Comparison of ENCODE assay signal across 13 cellular contexts in the genomic region with DNA sequence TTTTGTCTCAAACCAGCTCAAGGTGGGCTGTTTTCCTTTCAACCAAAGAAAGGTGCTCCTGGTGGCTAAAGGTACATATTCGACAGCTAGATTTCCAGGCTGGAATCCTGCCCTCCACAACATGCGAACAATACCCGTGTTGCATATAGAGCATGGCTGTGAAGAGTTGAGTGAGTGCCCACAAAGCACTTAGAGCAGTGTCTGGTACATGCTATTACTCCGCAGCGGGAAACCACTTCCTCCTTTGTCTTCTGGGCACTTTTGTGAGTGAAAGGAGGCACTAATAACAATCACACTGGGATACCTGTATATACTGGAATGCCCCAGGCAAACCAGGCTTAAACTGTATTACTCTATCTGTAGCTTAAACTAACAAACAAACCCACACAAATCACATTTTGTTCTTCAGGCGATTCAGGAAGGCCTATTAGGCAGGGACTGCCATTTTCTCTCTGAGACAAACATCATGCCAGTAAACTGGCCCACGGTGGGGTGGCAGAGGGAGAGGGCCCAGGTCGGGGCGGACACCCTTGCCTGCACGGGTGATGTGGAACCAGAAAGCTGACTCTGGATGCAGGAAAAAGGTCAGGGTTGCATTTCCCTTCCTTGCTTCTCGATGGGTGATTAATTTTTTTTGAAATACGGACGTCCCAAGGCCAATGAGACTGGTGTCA. TPM values are rescaled to one million over a fixed set of nuclear protein-coding genes. Genes with fewer than 3 reads are reported as not detected.
DNase-seq lines count a peak whose midpoint lies in the region; ATAC-seq, FAIRE-seq and TF ChIP-seq lines count a peak whose summit lies in the region.
"Not testable (repeated sequence)": the region's sequence is repeated elsewhere in the genome, so short reads cannot be mapped to it uniquely, and the experiment has no call there.
"Had no signal": no experiment of that assay in that cellular context is flagged by ENCODE, and none has a peak within 500 bp of the region (broad histone marks: within the 10 kb centered on the region; RNA-seq: fewer than 3 reads in every experiment).

No MANE protein-coding gene starts in this region.

- not testable (repeated sequence) for H3K36me3 Mint-ChIP-seq in CD4-positive, alpha-beta T cell (ENCODE audit: low read depth); activated CD4-positive, alpha-beta T cell treated with anti-CD3 and anti-CD28 coated beads, Interleukin-2, amount 10 ng/mL, durations not matched to agents 24 days and 14 days (ENCODE audit: low read depth); activated naive CD8-positive, alpha-beta T cell treated with anti-CD3 and anti-CD28 coated beads for 36 hours

- H3K27me3 ChIP-seq in CD4-positive, alpha-beta T cell (ENCODE audit: control insufficient read depth, insufficient read depth, low read length); keratinocyte (ENCODE audit: control insufficient read depth, extremely low read depth, insufficient read depth, low read length): not testable (repeated sequence)

- peak; percentile 69 for FAIRE-seq in keratinocyte (lab: Jason Lieb, UNC)

- H3K9me1 ChIP-seq in keratinocyte (ENCODE audit: control insufficient read depth, extremely low read depth, insufficient read depth, low read length): not testable (repeated sequence)

- not testable (repeated sequence) for H2AFZ ChIP-seq in keratinocyte (ENCODE audit: control insufficient read depth, low read length)

- not testable (repeated sequence) for H3K9ac ChIP-seq in keratinocyte (ENCODE audit: control insufficient read depth, extremely low read depth, insufficient read depth, low read length)

- ATAC-seq in CD4-positive, alpha-beta T cell (ENCODE audit: poor library complexity): peak; percentile 95

- H3K4me3 ChIP-seq in keratinocyte (ENCODE audit: control insufficient read depth in 2 of 3, extremely low read depth in 1 of 3, insufficient read depth in 2 of 3, low read depth in 1 of 3, low read length in 3 of 3): not testable (repeated sequence)

- not testable (repeated sequence) for H3K27ac ChIP-seq in CD4-positive, alpha-beta T cell (ENCODE audit: low read depth, low read length); keratinocyte (ENCODE audit: control insufficient read depth, insufficient read depth, low read length)

- dilution Hi-C loops in keratinocyte (cut with MboI; ENCODE audit: extremely low pct_ligation_motif_present, low sequenced_read_pairs): not testable (repeated sequence)

- not testable (repeated sequence) for H3K9me3 ChIP-seq in CD4-positive, alpha-beta T cell (ENCODE audit: control insufficient read depth, low read length); keratinocyte (ENCODE audit: control insufficient read depth, low read depth, low read length)

- not testable (repeated sequence) for H3K4me1 Mint-ChIP-seq in CD4-positive, alpha-beta T cell (ENCODE audit: low read depth); activated CD4-positive, alpha-beta T cell treated with anti-CD3 and anti-CD28 coated beads, Interleukin-2, amount 10 ng/mL, durations not matched to agents 24 days and 14 days; activated naive CD8-positive, alpha-beta T cell treated with anti-CD3 and anti-CD28 coated beads for 36 hours

- H3K4me2 ChIP-seq in keratinocyte (ENCODE audit: control insufficient read depth, extremely low read depth, insufficient read depth, low read depth, low read length): not testable (repeated sequence)

- not testable (repeated sequence) for H3K36me3 ChIP-seq in keratinocyte (ENCODE audit: control insufficient read depth in 2 of 2, extremely low read depth in 1 of 2, insufficient read depth in 2 of 2, low read length in 2 of 2)

- not testable (repeated sequence) for H3K79me2 ChIP-seq in keratinocyte (ENCODE audit: control insufficient read depth, insufficient read depth, low read length)

- peak overlapping the region; percentile 74 for H3K27ac Mint-ChIP-seq in CD4-positive, alpha-beta T cell
- H3K27ac Mint-ChIP-seq in activated CD4-positive, alpha-beta T cell treated with anti-CD3 and anti-CD28 coated beads, Interleukin-2, amount 10 ng/mL, durations not matched to agents 24 days and 14 days: not testable (repeated sequence)
- H3K27ac Mint-ChIP-seq in activated naive CD8-positive, alpha-beta T cell treated with anti-CD3 and anti-CD28 coated beads for 36 hours: peak overlapping the region; percentile 38

- H3K9me3 Mint-ChIP-seq in CD4-positive, alpha-beta T cell; activated CD4-positive, alpha-beta T cell treated with anti-CD3 and anti-CD28 coated beads, Interleukin-2, amount 10 ng/mL, durations not matched to agents 24 days and 14 days; activated naive CD8-positive, alpha-beta T cell treated with anti-CD3 and anti-CD28 coated beads for 36 hours: not testable (repeated sequence)

- not testable (repeated sequence) for TF ChIP-seq CTCF in CD4-positive, alpha-beta T cell (IDR thresholded peaks at IDR 0.05); keratinocyte (optimal IDR thresholded peaks at IDR 0.05 in 1 of 3, IDR thresholded peaks at IDR 0.05 in 1 of 3, conservative IDR thresholded peaks at IDR 0.05 in 1 of 3; ENCODE audit: extremely low read depth in 1 of 3, insufficient read depth in 2 of 3, low read length in 3 of 3)

- POLR2A ChIA-PET in CD4-positive, alpha-beta T cell (lab: Charles Lee): not testable (repeated sequence)

- CTCF ChIA-PET in CD4-positive, alpha-beta T cell (lab: Charles Lee): not testable (repeated sequence)

- not testable (repeated sequence) for DNase-seq in CD4-positive, alpha-beta T cell; activated naive CD8-positive, alpha-beta T cell treated with anti-CD3 and anti-CD28 coated beads for 36 hours; keratinocyte (ENCODE audit: low read depth, low spot score)
- DNase-seq in NCI-H345 treated with DMSO at 0.1 percent for 48 hours (lab: John Stamatoyannopoulos, UW; ENCODE audit: unreplicated experiment): peak; percentile 20
- DNase-seq in activated CD4-positive, alpha-beta T cell treated with anti-CD3 and anti-CD28 coated beads, Interleukin-2, amount 10 ng/mL, durations not matched to agents 24 days and 14 days: peak; percentile 27
- DNase-seq in stimulated activated CD4-positive, alpha-beta T cell treated with anti-CD3 and anti-CD28 coated beads, Interleukin-4, amount 100 ng/mL, for 24 hours: peak; percentile 2

- intact Hi-C loops in CD4-positive, alpha-beta T cell (cut with DNase I, micrococcal nuclease); activated CD4-positive, alpha-beta T cell treated with anti-CD3 and anti-CD28 coated beads, Interleukin-2, amount 10 ng/mL, durations not matched to agents 24 days and 14 days (cut with micrococcal nuclease): not testable (repeated sequence)

- not testable (repeated sequence) for H4K20me1 ChIP-seq in keratinocyte (ENCODE audit: control insufficient read depth, extremely low read depth, insufficient read depth, low read length)

- H3K27me3 Mint-ChIP-seq in CD4-positive, alpha-beta T cell; activated CD4-positive, alpha-beta T cell treated with anti-CD3 and anti-CD28 coated beads, Interleukin-2, amount 10 ng/mL, durations not matched to agents 24 days and 14 days; activated naive CD8-positive, alpha-beta T cell treated with anti-CD3 and anti-CD28 coated beads for 36 hours: not testable (repeated sequence)

- peak overlapping the region; percentile 39 for H3K4me3 Mint-ChIP-seq in CD4-positive, alpha-beta T cell
- H3K4me3 Mint-ChIP-seq in activated CD4-positive, alpha-beta T cell treated with anti-CD3 and anti-CD28 coated beads, Interleukin-2, amount 10 ng/mL, durations not matched to agents 24 days and 14 days; activated naive CD8-positive, alpha-beta T cell treated with anti-CD3 and anti-CD28 coated beads for 36 hours: not testable (repeated sequence)

- H3K4me1 ChIP-seq in keratinocyte (ENCODE audit: control insufficient read depth, extremely low read depth, insufficient read depth, low read length): not testable (repeated sequence)

RNA-seq across cellular contexts. Expression of a gene that starts 9.6 kb away (rescaled TPM):
- total RNA-seq in CD4-positive, alpha-beta T cell: 1 to 10 TPM; 3.0 to 4.0 TPM
- 2.9 and 3.7 TPM in 2 replicates for total RNA-seq in activated CD4-positive, alpha-beta T cell treated with anti-CD3 and anti-CD28 coated beads, Interleukin-2, amount 10 ng/mL, durations not matched to agents 24 days and 14 days
- total RNA-seq in activated naive CD8-positive, alpha-beta T cell treated with anti-CD3 and anti-CD28 coated beads for 36 hours: 1 to 10 TPM; 3.0 to 4.0 TPM
- polyA plus RNA-seq in keratinocyte: 1.3 to 2.8 TPM (median 1.8 TPM) in 3 replicates
- polyA plus RNA-seq in keratinocyte (2011; ENCODE audit: low read depth): 3.8 TPM
- polyA plus RNA-seq in keratinocyte (2011; cell fraction: cytosol; rRNA removed): 0.21 and 0.62 TPM in 2 replicates
- 4.0 and 8.2 TPM in 2 replicates for polyA plus RNA-seq in keratinocyte (2011; cell fraction: nucleus; rRNA removed)
- polyA plus RNA-seq in keratinocyte (2012; ENCODE audit: low replicate concordance): 1.6 and 5.0 TPM in 2 replicates
- 2.1 to 2.8 TPM (median 2.3 TPM) in 3 replicates for polyA minus RNA-seq in keratinocyte
- 1.2 TPM for polyA minus RNA-seq in keratinocyte (2011; cell fraction: cytosol; rRNA and poly(A)+ RNA removed)
- polyA minus RNA-seq in keratinocyte (2011; cell fraction: nucleus; rRNA and poly(A)+ RNA removed): 2.5 and 5.7 TPM in 2 replicates

RNA-seq across cellular contexts. Expression of a gene that starts 23.1 kb away (rescaled TPM):
- 1 to 10 TPM; 4.2 TPM for total RNA-seq in CD4-positive, alpha-beta T cell
- total RNA-seq in activated CD4-positive, alpha-beta T cell treated with anti-CD3 and anti-CD28 coated beads, Interleukin-2, amount 10 ng/mL, durations not matched to agents 24 days and 14 days: 2.7 and 3.3 TPM in 2 replicates
- 1 to 10 TPM; 2.2 to 3.2 TPM for total RNA-seq in activated naive CD8-positive, alpha-beta T cell treated with anti-CD3 and anti-CD28 coated beads for 36 hours
- 1.2 to 2.9 TPM (median 1.4 TPM) in 3 replicates for polyA plus RNA-seq in keratinocyte
- 3.8 TPM for polyA plus RNA-seq in keratinocyte (2011; ENCODE audit: low read depth)
- polyA plus RNA-seq in keratinocyte (2011; cell fraction: cytosol; rRNA removed): 0.22 and 0.51 TPM in 2 replicates
- polyA plus RNA-seq in keratinocyte (2011; cell fraction: nucleus; rRNA removed): 8.0 and 9.5 TPM in 2 replicates
- 1.8 and 3.8 TPM in 2 replicates for polyA plus RNA-seq in keratinocyte (2012; ENCODE audit: low replicate concordance)
- polyA minus RNA-seq in keratinocyte: 2.3 to 10.0 TPM (median 3.7 TPM) in 3 replicates
- not detected for polyA minus RNA-seq in keratinocyte (2011; cell fraction: cytosol; rRNA and poly(A)+ RNA removed)
- polyA minus RNA-seq in keratinocyte (2011; cell fraction: nucleus; rRNA and poly(A)+ RNA removed): 4.1 and 4.2 TPM in 2 replicates

RNA-seq across cellular contexts. Expression of a gene that starts 33.1 kb away (rescaled TPM):
- 10 to 100 TPM; 30.0 to 31.1 TPM for total RNA-seq in CD4-positive, alpha-beta T cell
- total RNA-seq in activated CD4-positive, alpha-beta T cell treated with anti-CD3 and anti-CD28 coated beads, Interleukin-2, amount 10 ng/mL, durations not matched to agents 24 days and 14 days: 13.2 and 14.1 TPM in 2 replicates
- total RNA-seq in activated naive CD8-positive, alpha-beta T cell treated with anti-CD3 and anti-CD28 coated beads for 36 hours: 10 to 100 TPM; 15.6 to 16.3 TPM
- polyA plus RNA-seq in keratinocyte: 7.0 to 10.4 TPM (median 7.6 TPM) in 3 replicates
- 4.9 TPM for polyA plus RNA-seq in keratinocyte (2011; ENCODE audit: low read depth)
- polyA plus RNA-seq in keratinocyte (2011; cell fraction: cytosol; rRNA removed): 6.9 and 8.0 TPM in 2 replicates
- 23.0 and 23.6 TPM in 2 replicates for polyA plus RNA-seq in keratinocyte (2011; cell fraction: nucleus; rRNA removed)
- polyA plus RNA-seq in keratinocyte (2012; ENCODE audit: low replicate concordance): 10.2 and 12.4 TPM in 2 replicates
- 6.0 to 14.3 TPM (median 7.1 TPM) in 3 replicates for polyA minus RNA-seq in keratinocyte
- polyA minus RNA-seq in keratinocyte (2011; cell fraction: cytosol; rRNA and poly(A)+ RNA removed): 17.1 TPM
- polyA minus RNA-seq in keratinocyte (2011; cell fraction: nucleus; rRNA and poly(A)+ RNA removed): 5.4 and 7.1 TPM in 2 replicates

RNA-seq across cellular contexts. Expression of a gene that starts 33.2 kb away (rescaled TPM):
- under 1 TPM; 0.17 to 0.36 TPM for total RNA-seq in CD4-positive, alpha-beta T cell
- 0.35 TPM in 1 of 2 replicates, not detected in the other for total RNA-seq in activated CD4-positive, alpha-beta T cell treated with anti-CD3 and anti-CD28 coated beads, Interleukin-2, amount 10 ng/mL, durations not matched to agents 24 days and 14 days
- total RNA-seq in activated naive CD8-positive, alpha-beta T cell treated with anti-CD3 and anti-CD28 coated beads for 36 hours: under 1 TPM in 1 of 2 experiments, not detected in 1; 0.12 TPM
- polyA plus RNA-seq in keratinocyte: 0.04 to 0.05 TPM in 2 of 3 replicates, not detected in the other
- polyA plus RNA-seq in keratinocyte (2011; ENCODE audit: low read depth): not detected
- polyA plus RNA-seq in keratinocyte (2011; cell fraction: cytosol; rRNA removed): not detected in 2 replicates
- 0.05 and 0.35 TPM in 2 replicates for polyA plus RNA-seq in keratinocyte (2011; cell fraction: nucleus; rRNA removed)
- 0.11 TPM in 1 of 2 replicates, not detected in the other for polyA plus RNA-seq in keratinocyte (2012; ENCODE audit: low replicate concordance)
- polyA minus RNA-seq in keratinocyte: 0.07 to 1.2 TPM in 2 of 3 replicates, not detected in the other
- polyA minus RNA-seq in keratinocyte (2011; cell fraction: cytosol; rRNA and poly(A)+ RNA removed): not detected
- polyA minus RNA-seq in keratinocyte (2011; cell fraction: nucleus; rRNA and poly(A)+ RNA removed): not detected in 2 replicates
- total RNA-seq: bronchial epithelial cell, Caco-2, fibroblast of lung, kidney epithelial cell, myocyte, smooth muscle cell, stomach had no signal
- polyA plus RNA-seq: fibroblast of lung, smooth muscle cell had no signal

RNA-seq across cellular contexts. Expression of a gene that starts 46.0 kb away (rescaled TPM):
- 100 to 1,000 TPM; 133 to 141 TPM for total RNA-seq in CD4-positive, alpha-beta T cell
- total RNA-seq in activated CD4-positive, alpha-beta T cell treated with anti-CD3 and anti-CD28 coated beads, Interleukin-2, amount 10 ng/mL, durations not matched to agents 24 days and 14 days: 92.8 and 93.7 TPM in 2 replicates
- 10 to 100 TPM; 84.6 to 90.9 TPM for total RNA-seq in activated naive CD8-positive, alpha-beta T cell treated with anti-CD3 and anti-CD28 coated beads for 36 hours
- polyA plus RNA-seq in keratinocyte: 24.5 to 37.7 TPM (median 37.5 TPM) in 3 replicates
- polyA plus RNA-seq in keratinocyte (2011; ENCODE audit: low read depth): 24.7 TPM
- 13.6 and 20.2 TPM in 2 replicates for polyA plus RNA-seq in keratinocyte (2011; cell fraction: cytosol; rRNA removed)
- 146 and 169 TPM in 2 replicates for polyA plus RNA-seq in keratinocyte (2011; cell fraction: nucleus; rRNA removed)
- polyA plus RNA-seq in keratinocyte (2012; ENCODE audit: low replicate concordance): 42.2 and 53.9 TPM in 2 replicates
- 65.4 to 76.2 TPM (median 71.3 TPM) in 3 replicates for polyA minus RNA-seq in keratinocyte
- polyA minus RNA-seq in keratinocyte (2011; cell fraction: cytosol; rRNA and poly(A)+ RNA removed): 35.7 TPM
- 49.2 and 57.4 TPM in 2 replicates for polyA minus RNA-seq in keratinocyte (2011; cell fraction: nucleus; rRNA and poly(A)+ RNA removed)
